13 cellular contexts compared by ENCODE assay signal in the genomic region with DNA sequence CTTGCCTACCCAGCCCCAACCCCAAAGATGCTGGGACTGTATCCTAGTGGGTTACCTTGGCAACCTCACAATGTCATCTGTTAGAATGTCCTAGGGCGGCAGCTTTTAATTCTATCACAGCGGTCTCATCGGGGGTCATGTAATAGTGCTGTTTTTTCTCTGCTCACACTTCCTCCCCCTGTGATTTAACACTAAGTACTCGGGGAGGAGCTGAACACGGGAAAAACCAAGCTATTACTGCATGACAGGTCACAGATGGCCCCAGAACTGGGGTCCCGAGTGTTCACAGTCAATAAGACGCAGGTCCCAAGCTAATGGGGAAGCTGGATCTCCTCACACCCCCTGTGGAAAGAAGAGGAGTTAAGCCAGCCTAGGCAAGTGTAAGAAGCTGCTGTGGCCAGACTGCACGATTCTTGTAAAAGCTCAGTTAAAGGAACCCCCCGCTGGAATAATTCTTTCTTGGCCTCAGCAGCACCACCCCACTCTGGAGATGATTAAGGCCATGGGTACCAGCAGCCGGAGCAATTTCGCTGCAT. TPM values are rescaled to one million over a fixed set of nuclear protein-coding genes. Genes with fewer than 3 reads are reported as not detected.
DNase-seq lines count a peak whose midpoint lies in the region; ATAC-seq and TF ChIP-seq lines count a peak whose summit lies in the region.
"Had no signal": no experiment of that assay in that cellular context is flagged by ENCODE, and none has a peak within 500 bp of the region (broad histone marks: within the 10 kb centered on the region; RNA-seq: fewer than 3 reads in every experiment).

No MANE protein-coding gene starts in this region.

- in situ Hi-C loops in gastrocnemius medialis (cut with MboI; ENCODE audit: low sequenced_read_pairs in 4 of 4) (no loop called here), KBM-7 (cut with MboI; ENCODE audit: low pct_unique_long_range_greater_than_20kb, low sequenced_read_pairs) (no loop called here)

- H3K9me3 ChIP-seq in HEK293 (ENCODE audit: control insufficient read depth, insufficient read depth, low read depth, low read length) (no peaks in the 10 kb centered on the region), gastrocnemius medialis (no peaks in the 10 kb centered on the region)
- H3K9me3 ChIP-seq: body of pancreas had no signal

- CTCF ChIA-PET in HEK293 (lab: Yijun Ruan, JAX): interaction anchor here (0.7 to 4.5 kb wide), 9 partner anchors 11 to 227 kb away, joined by 3 to 29 read pairs (median 5); no protein-coding TSS in a partner anchor

- intact Hi-C loops in activated CD4-positive, alpha-beta T cell treated with anti-CD3 and anti-CD28 coated beads, Interleukin-2, amount 10 ng/mL, durations not matched to agents 24 days and 14 days (cut with micrococcal nuclease): loop anchor here (2.0 to 10.0 kb wide), 3 partner anchors 145 to 1919 kb away; partner anchors contain the start of gene TBC1D5
- intact Hi-C loops in gastrocnemius medialis (cut with DNase I; ENCODE audit: low total_unique reads): no loop called here

- H3K4me1 ChIP-seq in HEK293 (ENCODE audit: control insufficient read depth, insufficient read depth, low read length) (peaks cover 33% of the 10 kb centered on the region), gastrocnemius medialis (peaks cover 24 to 25% of the 10 kb centered on the region in 2 donors)

- peak overlapping the region; percentile 95 for H3K4me3 Mint-ChIP-seq in activated CD4-positive, alpha-beta T cell treated with anti-CD3 and anti-CD28 coated beads, Interleukin-2, amount 10 ng/mL, durations not matched to agents 24 days and 14 days
- peak overlapping the region; percentile 80 for H3K4me3 Mint-ChIP-seq in activated naive CD8-positive, alpha-beta T cell treated with anti-CD3 and anti-CD28 coated beads for 36 hours

- TF ChIP-seq POLR2A in gastrocnemius medialis (IDR thresholded peaks at IDR 0.05): no peak

- H3K9me3 Mint-ChIP-seq in activated CD4-positive, alpha-beta T cell treated with anti-CD3 and anti-CD28 coated beads, Interleukin-2, amount 10 ng/mL, durations not matched to agents 24 days and 14 days: peaks cover 4% of the 10 kb centered on the region
- peaks cover 13% of the 10 kb centered on the region for H3K9me3 Mint-ChIP-seq in activated naive CD8-positive, alpha-beta T cell treated with anti-CD3 and anti-CD28 coated beads for 36 hours

- no peak for TF ChIP-seq CTCF in HEK293 (tag by site-specific recombination; IDR thresholded peaks at IDR 0.05)
- TF ChIP-seq CTCF in gastrocnemius medialis (IDR thresholded peaks at IDR 0.05 in 4 of 5, conservative IDR thresholded peaks at IDR 0.05 in 1 of 5): no peak

- H3K27ac ChIP-seq in HEK293 (ENCODE audit: extremely low read depth, low read depth, low read length) (no peak overlapping the region), gastrocnemius medialis (peak overlapping the region; percentile 35 to 65 (median 46))
- H3K27ac ChIP-seq: body of pancreas, RWPE1 had no signal

- H3K4me3 ChIP-seq in HEK293 (ENCODE audit: low read depth, low read length) (no peak overlapping the region), gastrocnemius medialis (no peak overlapping the region)
- H3K4me3 ChIP-seq: body of pancreas had no signal

- peaks cover 12% of the 10 kb centered on the region for H3K36me3 Mint-ChIP-seq in activated CD4-positive, alpha-beta T cell treated with anti-CD3 and anti-CD28 coated beads, Interleukin-2, amount 10 ng/mL, durations not matched to agents 24 days and 14 days (ENCODE audit: low read depth)
- peaks cover 50% of the 10 kb centered on the region for H3K36me3 Mint-ChIP-seq in activated naive CD8-positive, alpha-beta T cell treated with anti-CD3 and anti-CD28 coated beads for 36 hours

- no peaks in the 10 kb centered on the region for H3K27me3 Mint-ChIP-seq in activated CD4-positive, alpha-beta T cell treated with anti-CD3 and anti-CD28 coated beads, Interleukin-2, amount 10 ng/mL, durations not matched to agents 24 days and 14 days
- no peaks in the 10 kb centered on the region for H3K27me3 Mint-ChIP-seq in activated naive CD8-positive, alpha-beta T cell treated with anti-CD3 and anti-CD28 coated beads for 36 hours

- H3K4me1 Mint-ChIP-seq in activated CD4-positive, alpha-beta T cell treated with anti-CD3 and anti-CD28 coated beads, Interleukin-2, amount 10 ng/mL, durations not matched to agents 24 days and 14 days: peaks cover 56% of the 10 kb centered on the region
- peaks cover 61% of the 10 kb centered on the region for H3K4me1 Mint-ChIP-seq in activated naive CD8-positive, alpha-beta T cell treated with anti-CD3 and anti-CD28 coated beads for 36 hours

- H3K27ac Mint-ChIP-seq in activated CD4-positive, alpha-beta T cell treated with anti-CD3 and anti-CD28 coated beads, Interleukin-2, amount 10 ng/mL, durations not matched to agents 24 days and 14 days: peak overlapping the region; percentile 84
- H3K27ac Mint-ChIP-seq in activated naive CD8-positive, alpha-beta T cell treated with anti-CD3 and anti-CD28 coated beads for 36 hours: peak overlapping the region; percentile 76

- H3K27me3 ChIP-seq in gastrocnemius medialis: no peaks in the 10 kb centered on the region

- no peak for DNase-seq in activated CD4-positive, alpha-beta T cell treated with anti-CD3 and anti-CD28 coated beads, Interleukin-2, amount 10 ng/mL, durations not matched to agents 24 days and 14 days
- no peak for DNase-seq in activated CD4-positive, alpha-beta T cell treated with anti-CD3 and anti-CD28 coated beads, Interleukin-2, amount 50 U/mL, for 4 hours
- DNase-seq in activated naive CD8-positive, alpha-beta T cell treated with anti-CD3 and anti-CD28 coated beads for 36 hours: no peak
- no peak for DNase-seq in gastrocnemius medialis
- DNase-seq in effector CD4-positive, alpha-beta T cell: no peak
- no peak for DNase-seq in KBM-7
- DNase-seq: activated CD4-positive, alpha-beta T cell treated with anti-CD3 and anti-CD28 coated beads, Interleukin-2, amount 50 U/mL, for 1 hour; body of pancreas; GF-D8 had no signal

- H3K36me3 ChIP-seq in HEK293 (ENCODE audit: control insufficient read depth in 2 of 2, insufficient read depth in 1 of 2, low read length in 2 of 2) (no peaks in the 10 kb centered on the region), gastrocnemius medialis (no peaks in the 10 kb centered on the region)

- POLR2A ChIA-PET in HEK293 (lab: Yijun Ruan, JAX): no interaction called here

- no peak for ATAC-seq in gastrocnemius medialis
- no peak for ATAC-seq in HG03025 (IDR thresholded peaks at IDR 0.05; ENCODE audit: low FRiP score, unreplicated experiment)
- ATAC-seq: body of pancreas, HepG2 had no signal

TF ChIP-seq in HEK293, 187 proteins besides CTCF, POLR2A, EP300 and RAD21 (continues in another document):
- TF ChIP-seq ZFP69B (tag by site-specific recombination; IDR thresholded peaks at IDR 0.05) (no peak), ZNF624 (tag by site-specific recombination; IDR thresholded peaks at IDR 0.05) (no peak), GLIS1 (tag by site-specific recombination; IDR thresholded peaks at IDR 0.05) (0 out of 2 replicates have a peak, but pooled peaks have one; percentile 30), ZNF362 (tag by site-specific recombination; IDR thresholded peaks at IDR 0.05) (no peak), ZNF76 (tag by site-specific recombination; IDR thresholded peaks at IDR 0.05; ENCODE audit: borderline replicate concordance, low read depth) (no peak), ZSCAN30 (tag by site-specific recombination; IDR thresholded peaks at IDR 0.05) (0 out of 2 replicates have a peak, but pooled peaks have one; percentile 27), ZNF341 (tag by site-specific recombination; IDR thresholded peaks at IDR 0.05; ENCODE audit: low read depth) (peak; percentile 85), SP3 (tag by site-specific recombination; IDR thresholded peaks at IDR 0.05) (no peak), PRDM4 (tag by site-specific recombination; IDR thresholded peaks at IDR 0.05) (no peak), ZNF121 (tag by site-specific recombination; IDR thresholded peaks at IDR 0.05) (peak; percentile 69; the same call in 1 of the 2 replicates)

RNA-seq across cellular contexts. Expression of gene RFTN1, which starts 2.5 kb away (rescaled TPM):
- 90.6 and 92.4 TPM in 2 replicates for total RNA-seq in activated CD4-positive, alpha-beta T cell treated with anti-CD3 and anti-CD28 coated beads, Interleukin-2, amount 10 ng/mL, durations not matched to agents 24 days and 14 days
- 10 to 100 TPM; 84.2 to 84.8 TPM for total RNA-seq in activated naive CD8-positive, alpha-beta T cell treated with anti-CD3 and anti-CD28 coated beads for 36 hours
- 10 to 100 TPM; 10.7 to 22.8 (median 11.7) TPM for total RNA-seq in gastrocnemius medialis
- total RNA-seq: HepG2 had no signal
